27 cellular contexts compared by ENCODE assay signal in the genomic region with DNA sequence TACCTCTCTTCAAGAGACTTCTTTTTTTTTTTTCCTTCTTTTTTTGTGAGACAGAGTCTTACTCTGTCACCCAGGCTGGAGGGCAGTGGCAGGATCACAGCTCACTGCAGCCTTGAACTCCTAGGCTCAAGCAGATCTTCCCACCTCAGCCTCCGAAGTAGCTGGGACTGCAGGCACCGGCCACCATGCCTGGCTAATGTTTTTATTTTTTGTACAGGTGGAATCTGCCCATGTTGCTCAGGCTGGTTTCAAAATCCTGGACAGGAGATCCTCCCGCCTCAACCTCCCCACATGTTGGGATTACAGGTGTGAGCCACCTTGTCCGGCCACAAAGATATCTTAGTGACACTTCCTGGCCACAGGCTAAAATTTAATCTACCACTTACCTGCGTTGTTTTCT. TPM values are rescaled to one million over a fixed set of nuclear protein-coding genes. Genes with fewer than 3 reads are reported as not detected.
"Had no signal": no experiment of that assay in that cellular context is flagged by ENCODE, and none has a peak within 500 bp of the region (broad histone marks: within the 10 kb centered on the region; RNA-seq: fewer than 3 reads in every experiment).

No MANE protein-coding gene starts in this region.

- H3K27me3 ChIP-seq: ascending aorta, breast epithelium, cardiac muscle cell, colonic mucosa had no signal

- FAIRE-seq: endometrium, frontal cortex had no signal

- H3K9me3 Mint-ChIP-seq: activated CD4-positive, alpha-beta memory T cell treated with anti-CD3 and anti-CD28 coated beads for 36 hours; activated CD4-positive, alpha-beta T cell treated with anti-CD3 and anti-CD28 coated beads, Interleukin-2, amount 10 ng/mL, durations not matched to agents 24 days and 14 days; activated naive CD4-positive, alpha-beta T cell treated with anti-CD3 and anti-CD28 coated beads, Interleukin-2, amount 10 ng/mL, durations not matched to agents 7 days and 5 days; activated naive CD4-positive, alpha-beta T cell treated with anti-CD3 and anti-CD28 coated beads, Interleukin-2, amount 50 U/mL, for 72 hours; activated naive CD8-positive, alpha-beta T cell treated with anti-CD3 and anti-CD28 coated beads, Interleukin-2, amount 10 ng/mL, durations not matched to agents 7 days and 5 days; activated T-cell treated with anti-CD3 and anti-CD28 coated beads, Interleukin-2, amount 50 U/mL, for 4 hours; activated T-helper 17 cell treated with anti-CD3 and anti-CD28 coated beads, Interleukin-2, amount 50 U/mL, for 72 hours; brain had no signal

- H3K36me3 Mint-ChIP-seq: activated CD4-positive, alpha-beta memory T cell treated with anti-CD3 and anti-CD28 coated beads for 36 hours; activated naive CD4-positive, alpha-beta T cell treated with anti-CD3 and anti-CD28 coated beads, Interleukin-2, amount 10 ng/mL, durations not matched to agents 7 days and 5 days; activated naive CD4-positive, alpha-beta T cell treated with anti-CD3 and anti-CD28 coated beads, Interleukin-2, amount 50 U/mL, for 72 hours; activated naive CD8-positive, alpha-beta T cell treated with anti-CD3 and anti-CD28 coated beads, Interleukin-2, amount 10 ng/mL, durations not matched to agents 7 days and 5 days; brain had no signal

- DNase-seq: activated CD4-positive, alpha-beta memory T cell treated with anti-CD3 and anti-CD28 coated beads for 36 hours; activated CD4-positive, alpha-beta T cell treated with anti-CD3 and anti-CD28 coated beads for 36 hours; activated CD4-positive, alpha-beta T cell treated with anti-CD3 and anti-CD28 coated beads, Interleukin-2, amount 10 ng/mL, durations not matched to agents 24 days and 14 days; activated CD4-positive, CD25-positive, alpha-beta regulatory T cell; activated CD4-positive, CD25-positive, alpha-beta regulatory T cell treated with anti-CD3 and anti-CD28 coated beads, Interleukin-2, amount 50 U/mL, for 72 hours; activated CD8-positive, alpha-beta memory T cell treated with anti-CD3 and anti-CD28 coated beads for 24 hours; activated gamma-delta T cell; activated naive CD4-positive, alpha-beta T cell; activated naive CD4-positive, alpha-beta T cell treated with anti-CD3 and anti-CD28 coated beads, Interleukin-2, amount 10 ng/mL, durations not matched to agents 7 days and 5 days; activated naive CD8-positive, alpha-beta T cell treated with anti-CD3 and anti-CD28 coated beads, Interleukin-2, amount 10 ng/mL, durations not matched to agents 7 days and 5 days; activated T-cell treated with anti-CD3 and anti-CD28 coated beads, Interleukin-2, amount 50 U/mL, for 4 hours; central memory CD4-positive, alpha-beta T cell; cerebellar nuclear complex; colonic mucosa; effector CD8-positive, alpha-beta T cell; foreskin fibroblast; head of caudate nucleus; T-helper 2 cell had no signal

- H3K4me1 Mint-ChIP-seq: activated T-helper 17 cell treated with anti-CD3 and anti-CD28 coated beads, Interleukin-2, amount 50 U/mL, for 72 hours had no signal

- H3K4me3 Mint-ChIP-seq: activated CD4-positive, alpha-beta memory T cell treated with anti-CD3 and anti-CD28 coated beads for 36 hours; activated CD4-positive, alpha-beta T cell treated with anti-CD3 and anti-CD28 coated beads for 36 hours; activated CD4-positive, alpha-beta T cell treated with anti-CD3 and anti-CD28 coated beads, Interleukin-2, amount 10 ng/mL, durations not matched to agents 24 days and 14 days; activated naive CD4-positive, alpha-beta T cell treated with anti-CD3 and anti-CD28 coated beads, Interleukin-2, amount 10 ng/mL, durations not matched to agents 7 days and 5 days; activated naive CD8-positive, alpha-beta T cell treated with anti-CD3 and anti-CD28 coated beads, Interleukin-2, amount 10 ng/mL, durations not matched to agents 7 days and 5 days; activated T-cell treated with anti-CD3 and anti-CD28 coated beads, Interleukin-2, amount 50 U/mL, for 4 hours; activated T-helper 17 cell treated with anti-CD3 and anti-CD28 coated beads, Interleukin-2, amount 50 U/mL, for 72 hours; brain had no signal

- H3K4me3 ChIP-seq: ascending aorta, breast epithelium, cardiac muscle cell, colonic mucosa had no signal

- ATAC-seq: activated CD4-positive, alpha-beta T cell treated with anti-CD3 and anti-CD28 coated beads for 36 hours; activated naive CD4-positive, alpha-beta T cell treated with anti-CD3 and anti-CD28 coated beads, Interleukin-2, amount 50 U/mL, for 72 hours; activated T-cell treated with anti-CD3 and anti-CD28 coated beads, Interleukin-2, amount 50 U/mL, for 4 hours; activated T-helper 17 cell treated with anti-CD3 and anti-CD28 coated beads, Interleukin-2, amount 50 U/mL, for 72 hours; esophagus mucosa had no signal

- H3K27me3 Mint-ChIP-seq: activated CD4-positive, alpha-beta memory T cell treated with anti-CD3 and anti-CD28 coated beads for 36 hours; activated CD4-positive, alpha-beta T cell treated with anti-CD3 and anti-CD28 coated beads for 36 hours; activated naive CD8-positive, alpha-beta T cell treated with anti-CD3 and anti-CD28 coated beads, Interleukin-2, amount 10 ng/mL, durations not matched to agents 7 days and 5 days; activated T-helper 17 cell treated with anti-CD3 and anti-CD28 coated beads, Interleukin-2, amount 50 U/mL, for 72 hours had no signal

- H3K27ac ChIP-seq: ascending aorta, breast epithelium, cardiac muscle cell, colonic mucosa had no signal

- H3K36me3 ChIP-seq: ascending aorta, breast epithelium, cardiac muscle cell, colonic mucosa had no signal

- H3K9me3 ChIP-seq: ascending aorta, breast epithelium, colonic mucosa had no signal

- H3K27ac Mint-ChIP-seq: activated CD4-positive, alpha-beta T cell treated with anti-CD3 and anti-CD28 coated beads for 36 hours; activated CD4-positive, alpha-beta T cell treated with anti-CD3 and anti-CD28 coated beads, Interleukin-2, amount 10 ng/mL, durations not matched to agents 24 days and 14 days; activated naive CD4-positive, alpha-beta T cell treated with anti-CD3 and anti-CD28 coated beads, Interleukin-2, amount 10 ng/mL, durations not matched to agents 7 days and 5 days; activated naive CD4-positive, alpha-beta T cell treated with anti-CD3 and anti-CD28 coated beads, Interleukin-2, amount 50 U/mL, for 72 hours; activated naive CD8-positive, alpha-beta T cell treated with anti-CD3 and anti-CD28 coated beads, Interleukin-2, amount 10 ng/mL, durations not matched to agents 7 days and 5 days; activated T-helper 17 cell treated with anti-CD3 and anti-CD28 coated beads, Interleukin-2, amount 50 U/mL, for 72 hours had no signal

- H3K4me1 ChIP-seq: ascending aorta, breast epithelium, colonic mucosa had no signal

RNA-seq across cellular contexts. Expression of gene F2RL1, which starts 42.9 kb away (rescaled TPM):
- total RNA-seq: cardiac muscle cell had no signal
